ENCODE assay signal across 1 cellular context in the genomic region with DNA sequence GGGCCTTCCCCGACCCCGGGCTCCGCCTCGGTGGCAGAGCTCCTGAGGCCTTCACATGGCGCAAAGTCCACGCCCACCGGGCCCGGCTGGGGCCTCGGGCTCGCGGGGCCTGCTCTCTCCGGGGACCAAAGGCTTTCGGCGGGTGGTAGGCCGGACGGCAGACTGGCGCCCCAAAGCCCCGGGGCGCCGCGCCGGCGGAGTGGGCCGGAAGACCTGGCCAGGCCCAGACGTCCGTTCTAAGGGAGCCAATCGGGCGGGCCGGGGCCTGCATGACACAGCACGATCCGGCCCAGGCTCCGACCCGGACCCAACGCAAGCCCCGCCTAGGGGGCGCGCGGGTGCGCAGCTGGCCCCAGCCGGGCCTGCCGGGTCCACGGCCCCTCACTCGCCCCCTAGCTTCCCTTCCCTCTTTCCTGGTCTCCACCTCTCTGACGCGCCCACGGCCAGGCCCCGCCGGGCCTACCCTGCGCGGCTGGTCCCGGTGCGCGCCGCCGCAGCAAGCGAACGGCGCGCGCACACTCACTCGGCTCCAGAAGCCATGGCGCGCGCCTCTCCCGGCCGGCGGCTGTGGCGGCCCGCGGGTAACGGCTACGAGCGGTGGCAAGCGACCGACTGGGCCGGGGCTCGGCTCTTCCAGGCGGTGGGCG.
TF ChIP-seq lines count a peak whose summit lies in the region.

No MANE protein-coding gene starts in this region.

TF ChIP-seq in WTC11, 78 proteins besides CTCF, POLR2A, EP300 and RAD21 (continued from another document):
- TF ChIP-seq AR (CRISPR knock-in tag; IDR thresholded peaks at IDR 0.05), result no peak
- TF ChIP-seq, protein P1, sequence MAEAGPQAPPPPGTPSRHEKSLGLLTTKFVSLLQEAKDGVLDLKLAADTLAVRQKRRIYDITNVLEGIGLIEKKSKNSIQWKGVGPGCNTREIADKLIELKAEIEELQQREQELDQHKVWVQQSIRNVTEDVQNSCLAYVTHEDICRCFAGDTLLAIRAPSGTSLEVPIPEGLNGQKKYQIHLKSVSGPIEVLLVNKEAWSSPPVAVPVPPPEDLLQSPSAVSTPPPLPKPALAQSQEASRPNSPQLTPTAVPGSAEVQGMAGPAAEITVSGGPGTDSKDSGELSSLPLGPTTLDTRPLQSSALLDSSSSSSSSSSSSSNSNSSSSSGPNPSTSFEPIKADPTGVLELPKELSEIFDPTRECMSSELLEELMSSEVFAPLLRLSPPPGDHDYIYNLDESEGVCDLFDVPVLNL (CRISPR knock-in tag; IDR thresholded peaks at IDR 0.05; ENCODE audit: borderline replicate concordance, low read depth), result no peak
- no peak for TF ChIP-seq IRF1 (CRISPR knock-in tag; IDR thresholded peaks at IDR 0.05)
